In the genomic region with DNA sequence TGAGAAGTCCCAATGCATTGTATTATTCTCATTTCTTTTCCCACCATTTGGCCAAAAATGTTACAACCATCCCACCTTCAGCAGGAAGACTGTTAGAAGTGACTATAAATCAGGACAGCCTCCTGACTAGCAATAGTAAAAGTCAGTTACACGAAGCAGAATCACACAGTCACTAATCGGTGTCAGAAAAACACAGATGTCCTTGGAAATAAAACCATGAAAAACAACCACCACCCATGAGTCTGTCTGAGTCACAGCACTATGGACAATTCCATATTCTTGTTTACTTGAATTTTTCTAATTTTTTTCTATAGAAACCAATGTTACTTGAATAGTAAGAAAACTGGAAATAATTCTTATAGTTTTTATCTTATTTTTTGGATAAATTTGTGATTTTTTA, we compare ENCODE assay signal across 17 cellular contexts.
DNase-seq lines count a peak whose midpoint lies in the region; FAIRE-seq and TF ChIP-seq lines count a peak whose summit lies in the region.
"Had no signal": no experiment of that assay in that cellular context is flagged by ENCODE, and none has a peak within 500 bp of the region (broad histone marks: within the 10 kb centered on the region; RNA-seq: fewer than 3 reads in every experiment).

No MANE protein-coding gene starts in this region.

- no peaks in the 10 kb centered on the region for H3K9me3 Mint-ChIP-seq in astrocyte (ENCODE audit: unreplicated experiment)
- peaks cover 0 to 8% (median 4%) of the 10 kb centered on the region in 5 donors for H3K9me3 Mint-ChIP-seq in CD8-positive, alpha-beta memory T cell
- H3K9me3 Mint-ChIP-seq: GM23338 had no signal

- H3K27me3 ChIP-seq in astrocyte (ENCODE audit: insufficient read depth, low read length) (no peaks in the 10 kb centered on the region), keratinocyte (ENCODE audit: control insufficient read depth, extremely low read depth, insufficient read depth, low read length) (no peaks in the 10 kb centered on the region), skeletal muscle satellite cell (ENCODE audit: control insufficient read depth, insufficient read depth, low read length) (no peaks in the 10 kb centered on the region)
- H3K27me3 ChIP-seq in CD8-positive, alpha-beta memory T cell (ENCODE audit: insufficient read depth, low read length, poor library complexity, severe bottlenecking) = no peaks in the 10 kb centered on the region

- H3K4me3 ChIP-seq in astrocyte (ENCODE audit: insufficient read depth, low read depth, low read length) (no peak overlapping the region), keratinocyte (ENCODE audit: control insufficient read depth in 2 of 3, extremely low read depth in 1 of 3, insufficient read depth in 2 of 3, low read depth in 1 of 3, low read length in 3 of 3) (no peak overlapping the region), skeletal muscle satellite cell (ENCODE audit: low read length) (no peak overlapping the region)
- H3K4me3 ChIP-seq in CD8-positive, alpha-beta memory T cell (ENCODE audit: low read length) = no peak overlapping the region
- H3K4me3 ChIP-seq: GM23338 had no signal

- no peak overlapping the region for H3K4me3 Mint-ChIP-seq in astrocyte (ENCODE audit: unreplicated experiment)
- H3K4me3 Mint-ChIP-seq in CD8-positive, alpha-beta memory T cell = no peak overlapping the region
- H3K4me3 Mint-ChIP-seq: CD14-positive monocyte, GM23338 had no signal

- TF ChIP-seq CTCF in astrocyte (IDR thresholded peaks at IDR 0.05; ENCODE audit: insufficient read depth, low read depth, low read length) = no peak
- no peak for TF ChIP-seq CTCF in keratinocyte (optimal IDR thresholded peaks at IDR 0.05 in 1 of 3, IDR thresholded peaks at IDR 0.05 in 1 of 3, conservative IDR thresholded peaks at IDR 0.05 in 1 of 3; ENCODE audit: extremely low read depth in 1 of 3, insufficient read depth in 2 of 3, low read length in 3 of 3)

- H4K20me1 ChIP-seq in astrocyte (ENCODE audit: insufficient read depth, low read length) = no peaks in the 10 kb centered on the region
- H4K20me1 ChIP-seq in keratinocyte (ENCODE audit: control insufficient read depth, extremely low read depth, insufficient read depth, low read length) = no peaks in the 10 kb centered on the region

- H2AFZ ChIP-seq in astrocyte (ENCODE audit: low read depth, low read length) = no peak overlapping the region
- no peak overlapping the region for H2AFZ ChIP-seq in keratinocyte (ENCODE audit: control insufficient read depth, low read length)

- no peaks in the 10 kb centered on the region for H3K36me3 ChIP-seq in astrocyte (ENCODE audit: insufficient read depth, low read length)
- H3K36me3 ChIP-seq in keratinocyte (ENCODE audit: control insufficient read depth in 2 of 2, extremely low read depth in 1 of 2, insufficient read depth in 2 of 2, low read length in 2 of 2) = no peaks in the 10 kb centered on the region
- H3K36me3 ChIP-seq in skeletal muscle satellite cell (ENCODE audit: insufficient read depth, low read length) = no peaks in the 10 kb centered on the region
- H3K36me3 ChIP-seq in CD8-positive, alpha-beta memory T cell (ENCODE audit: insufficient read depth, low read length) = no peaks in the 10 kb centered on the region

- peaks cover 17% of the 10 kb centered on the region for H3K4me1 ChIP-seq in astrocyte (ENCODE audit: insufficient read depth, low read length)
- peaks cover 26% of the 10 kb centered on the region for H3K4me1 ChIP-seq in keratinocyte (ENCODE audit: control insufficient read depth, extremely low read depth, insufficient read depth, low read length)
- peaks cover 34% of the 10 kb centered on the region for H3K4me1 ChIP-seq in skeletal muscle satellite cell (ENCODE audit: control insufficient read depth, insufficient read depth, low read length)
- peaks cover 14% of the 10 kb centered on the region for H3K4me1 ChIP-seq in CD8-positive, alpha-beta memory T cell (ENCODE audit: insufficient read depth, low read length)

- H3K79me2 ChIP-seq in astrocyte (ENCODE audit: insufficient read depth, low read length) (no peaks in the 10 kb centered on the region), keratinocyte (ENCODE audit: control insufficient read depth, insufficient read depth, low read length) (no peaks in the 10 kb centered on the region)

- dilution Hi-C loops in keratinocyte (cut with MboI; ENCODE audit: extremely low pct_ligation_motif_present, low sequenced_read_pairs) = no loop called here

- CTCF ChIA-PET in CD8-positive, alpha-beta memory T cell (lab: Charles Lee) = no interaction called here

- no peaks in the 10 kb centered on the region for H3K36me3 Mint-ChIP-seq in astrocyte (ENCODE audit: low read depth, unreplicated experiment)
- H3K36me3 Mint-ChIP-seq in CD8-positive, alpha-beta memory T cell = peaks cover 0 to 1% (median 0%) of the 10 kb centered on the region in 3 donors
- H3K36me3 Mint-ChIP-seq: CD14-positive monocyte had no signal

- DNase-seq in ELR (ENCODE audit: low read depth) (peak; percentile 23), astrocyte (ENCODE audit: low read depth) (no peak), keratinocyte (ENCODE audit: low read depth, low spot score) (no peak), NCI-H345 (lab: John Stamatoyannopoulos, UW) (no peak)
- DNase-seq in CD8-positive, alpha-beta memory T cell = no peak
- DNase-seq in central memory CD4-positive, alpha-beta T cell = no peak
- DNase-seq: AML-193, COR-L47, GF-D8, HCEC 1CT, NCI-H1105, NCI-H2107, NCI-H524, PC-3 had no signal

- no peak overlapping the region for H3K27ac ChIP-seq in astrocyte (ENCODE audit: low read depth, low read length)
- H3K27ac ChIP-seq in keratinocyte (ENCODE audit: control insufficient read depth, insufficient read depth, low read length) = no peak overlapping the region
- no peak overlapping the region for H3K27ac ChIP-seq in CD8-positive, alpha-beta memory T cell (ENCODE audit: low read depth, low read length)

- H3K4me1 Mint-ChIP-seq in astrocyte (ENCODE audit: low read depth, unreplicated experiment) = peaks cover 41% of the 10 kb centered on the region
- peaks cover 18 to 27% (median 22%) of the 10 kb centered on the region in 3 donors for H3K4me1 Mint-ChIP-seq in CD8-positive, alpha-beta memory T cell

- FAIRE-seq in astrocyte (lab: Jason Lieb, UNC) (no peak), keratinocyte (lab: Jason Lieb, UNC) (peak; percentile 9)

- H3K9me1 ChIP-seq in keratinocyte (ENCODE audit: control insufficient read depth, extremely low read depth, insufficient read depth, low read length) = no peaks in the 10 kb centered on the region

- no peak overlapping the region for H3K9ac ChIP-seq in astrocyte (ENCODE audit: low read length)
- no peak overlapping the region for H3K9ac ChIP-seq in keratinocyte (ENCODE audit: control insufficient read depth, extremely low read depth, insufficient read depth, low read length)
- H3K9ac ChIP-seq in skeletal muscle satellite cell (ENCODE audit: low read depth, low read length) = no peak overlapping the region

- H3K27me3 Mint-ChIP-seq in astrocyte (ENCODE audit: low read depth, unreplicated experiment) = peaks cover 1% of the 10 kb centered on the region
- H3K27me3 Mint-ChIP-seq in CD8-positive, alpha-beta memory T cell = peaks cover 32 to 48% of the 10 kb centered on the region in 2 donors

- POLR2A ChIA-PET in CD8-positive, alpha-beta memory T cell (lab: Charles Lee) = no interaction called here

- H3K9me3 ChIP-seq in astrocyte (ENCODE audit: insufficient read depth, low read depth, low read length) (no peaks in the 10 kb centered on the region), keratinocyte (ENCODE audit: control insufficient read depth, low read depth, low read length) (no peaks in the 10 kb centered on the region), skeletal muscle satellite cell (replicated peaks; ENCODE audit: low read length) (no peaks in the 10 kb centered on the region)
- H3K9me3 ChIP-seq in CD8-positive, alpha-beta memory T cell (ENCODE audit: low read length) = no peaks in the 10 kb centered on the region

- peak overlapping the region; percentile 50 for H3K27ac Mint-ChIP-seq in astrocyte (ENCODE audit: unreplicated experiment)
- H3K27ac Mint-ChIP-seq in CD8-positive, alpha-beta memory T cell = no peak overlapping the region
- H3K27ac Mint-ChIP-seq: CD14-positive monocyte, GM23338 had no signal

- H3K4me2 ChIP-seq in astrocyte (ENCODE audit: low read length) (no peak overlapping the region), keratinocyte (ENCODE audit: control insufficient read depth, extremely low read depth, insufficient read depth, low read depth, low read length) (no peak overlapping the region), skeletal muscle satellite cell (ENCODE audit: low read length) (peak overlapping the region; percentile 24)
- H3K4me2 ChIP-seq: GM23338 had no signal
